8 cellular contexts compared by ENCODE assay signal in genomic region chr1:161611868-161612321, GRCh38. TPM values are rescaled to one million over a fixed set of nuclear protein-coding genes. Genes with fewer than 3 reads are reported as not detected.
DNase-seq lines count a peak whose midpoint lies in the region; ATAC-seq and TF ChIP-seq lines count a peak whose summit lies in the region.
"Not testable (repeated sequence)": the region's sequence is repeated elsewhere in the genome, so short reads cannot be mapped to it uniquely, and the experiment has no call there.

No MANE protein-coding gene starts in this region.

- H3K4me3 ChIP-seq in A673 (ENCODE audit: low read depth, low read length, poor library complexity, severe bottlenecking) = peak overlapping the region; percentile 54
- peak overlapping the region; percentile 35 to 49 (median 46) for H3K4me3 ChIP-seq in Peyer's patch
- peak overlapping the region; percentile 59 for H3K4me3 ChIP-seq in epithelial cell of proximal tubule (ENCODE audit: low read depth, low read length)
- peak overlapping the region; percentile 57 for H3K4me3 ChIP-seq in retinal pigment epithelial cell (ENCODE audit: low read length)

- H3K36me3 Mint-ChIP-seq in activated naive CD4-positive, alpha-beta T cell treated with anti-CD3 and anti-CD28 coated beads for 36 hours (ENCODE audit: low read depth) = not testable (repeated sequence)

- H3K9me3 ChIP-seq in A673 (ENCODE audit: low read depth, low read length, poor library complexity, severe bottlenecking); Peyer's patch: not testable (repeated sequence)

- H3K27me3 Mint-ChIP-seq in activated naive CD4-positive, alpha-beta T cell treated with anti-CD3 and anti-CD28 coated beads for 36 hours (ENCODE audit: low read depth) = not testable (repeated sequence)

- CTCF ChIA-PET in A673 (lab: Charles Lee) = not testable (repeated sequence)
- CTCF ChIA-PET in activated naive CD4-positive, alpha-beta T cell treated with anti-CD3 and anti-CD28 coated beads for 36 hours (lab: Charles Lee) = interaction anchor here (1.3 kb wide), 1 partner anchor 128 kb away, joined by 3 read pairs; no protein-coding TSS in a partner anchor

- H3K4me1 ChIP-seq in A673 (ENCODE audit: insufficient read depth, low read length, poor library complexity, severe bottlenecking); Peyer's patch: not testable (repeated sequence)

- H3K27me3 ChIP-seq in A673 (replicated peaks; ENCODE audit: insufficient read depth, low read depth, low read length, poor library complexity); Peyer's patch: not testable (repeated sequence)

- H3K4me3 Mint-ChIP-seq in activated naive CD4-positive, alpha-beta T cell treated with anti-CD3 and anti-CD28 coated beads for 36 hours = peak overlapping the region; percentile 76

- ATAC-seq in GM18505 (IDR thresholded peaks at IDR 0.05; ENCODE audit: unreplicated experiment) = peak; percentile 5

- POLR2A ChIA-PET in A673 (lab: Charles Lee; ENCODE audit: low non-redundant PET) = not testable (repeated sequence)

- TF ChIP-seq POLR2A in GM18505 (IDR thresholded peaks at IDR 0.05; ENCODE audit: borderline replicate concordance, extremely low read depth, insufficient read depth, insufficient read length) = peak; percentile 0
- TF ChIP-seq POLR2A in Peyer's patch (IDR thresholded peaks at IDR 0.05) = not testable (repeated sequence)

- intact Hi-C loops in A673 (cut with micrococcal nuclease; ENCODE audit: unreplicated experiment) = loop anchor here (10.0 kb wide), 1 partner anchor 77 kb away; no protein-coding TSS in a partner anchor
- intact Hi-C loops in activated naive CD4-positive, alpha-beta T cell treated with anti-CD3 and anti-CD28 coated beads for 36 hours (cut with micrococcal nuclease) = loop anchor here (1.0 to 5.0 kb wide), 5 partner anchors 9 to 950 kb away; partner anchors contain the start of gene UAP1

- H3K27ac ChIP-seq in A673 (ENCODE audit: low read depth, low read length, poor library complexity, severe bottlenecking) = peak overlapping the region; percentile 88
- peak overlapping the region; percentile 65 to 81 (median 74) for H3K27ac ChIP-seq in Peyer's patch

- not testable (repeated sequence) for BruUV-seq in A673 (replicated peaks; lab: Mats Ljungman, UMichigan)

- not testable (repeated sequence) for H3K36me3 ChIP-seq in A673 (ENCODE audit: insufficient read depth, low read length, poor library complexity, severe bottlenecking); Peyer's patch

- not testable (repeated sequence) for H3K9me3 Mint-ChIP-seq in activated naive CD4-positive, alpha-beta T cell treated with anti-CD3 and anti-CD28 coated beads for 36 hours

- peak overlapping the region; percentile 88 for H3K27ac Mint-ChIP-seq in activated naive CD4-positive, alpha-beta T cell treated with anti-CD3 and anti-CD28 coated beads for 36 hours

- H3K4me1 Mint-ChIP-seq in activated naive CD4-positive, alpha-beta T cell treated with anti-CD3 and anti-CD28 coated beads for 36 hours (ENCODE audit: low read depth) = peaks cover 18% of the 10 kb centered on the region

- DNase-seq in A673 (ENCODE audit: low spot score) (peak; percentile 61), KG1 (lab: John Stamatoyannopoulos, UW) (peak; percentile 39), left kidney (ENCODE audit: low read depth, low spot score) (peak; percentile 83)
- DNase-seq in Peyer's patch; epithelial cell of proximal tubule (ENCODE audit: low read depth); retinal pigment epithelial cell (ENCODE audit: low read depth): not testable (repeated sequence)
- DNase-seq in activated naive CD4-positive, alpha-beta T cell treated with anti-CD3 and anti-CD28 coated beads for 36 hours = peak; percentile 28

- not testable (repeated sequence) for TF ChIP-seq CTCF in A673 (conservative IDR thresholded peaks at IDR 0.05; ENCODE audit: low read depth, low read length); Peyer's patch (IDR thresholded peaks at IDR 0.05); epithelial cell of proximal tubule (conservative IDR thresholded peaks at IDR 0.05; ENCODE audit: low read depth, low read length); retinal pigment epithelial cell (conservative IDR thresholded peaks at IDR 0.05; ENCODE audit: low read depth, low read length)

RNA-seq across cellular contexts. Expression of gene FCGR3B, which starts 19.1 kb away (rescaled TPM):
- total RNA-seq in A673 (2021) = not detected in 2 replicates
- total RNA-seq in Peyer's patch = 1 to 10 TPM in 1 of 4 donors, not detected in 3; 6.6 TPM
- not detected for total RNA-seq in activated naive CD4-positive, alpha-beta T cell treated with anti-CD3 and anti-CD28 coated beads for 36 hours
- total RNA-seq in epithelial cell of proximal tubule = not detected in 2 replicates

RNA-seq across cellular contexts. Expression of gene FCGR2B, which starts 51.0 kb away (rescaled TPM):
- total RNA-seq in A673 (2021) (not detected in 2 replicates), Peyer's patch (10 to 100 TPM in 2 of 4 donors, 1 to 10 TPM in 1, under 1 TPM in 1; 0.95 to 50.3 (median 10.8) TPM), epithelial cell of proximal tubule (not detected in 2 replicates)
- not detected for total RNA-seq in activated naive CD4-positive, alpha-beta T cell treated with anti-CD3 and anti-CD28 coated beads for 36 hours
